In the genomic region with DNA sequence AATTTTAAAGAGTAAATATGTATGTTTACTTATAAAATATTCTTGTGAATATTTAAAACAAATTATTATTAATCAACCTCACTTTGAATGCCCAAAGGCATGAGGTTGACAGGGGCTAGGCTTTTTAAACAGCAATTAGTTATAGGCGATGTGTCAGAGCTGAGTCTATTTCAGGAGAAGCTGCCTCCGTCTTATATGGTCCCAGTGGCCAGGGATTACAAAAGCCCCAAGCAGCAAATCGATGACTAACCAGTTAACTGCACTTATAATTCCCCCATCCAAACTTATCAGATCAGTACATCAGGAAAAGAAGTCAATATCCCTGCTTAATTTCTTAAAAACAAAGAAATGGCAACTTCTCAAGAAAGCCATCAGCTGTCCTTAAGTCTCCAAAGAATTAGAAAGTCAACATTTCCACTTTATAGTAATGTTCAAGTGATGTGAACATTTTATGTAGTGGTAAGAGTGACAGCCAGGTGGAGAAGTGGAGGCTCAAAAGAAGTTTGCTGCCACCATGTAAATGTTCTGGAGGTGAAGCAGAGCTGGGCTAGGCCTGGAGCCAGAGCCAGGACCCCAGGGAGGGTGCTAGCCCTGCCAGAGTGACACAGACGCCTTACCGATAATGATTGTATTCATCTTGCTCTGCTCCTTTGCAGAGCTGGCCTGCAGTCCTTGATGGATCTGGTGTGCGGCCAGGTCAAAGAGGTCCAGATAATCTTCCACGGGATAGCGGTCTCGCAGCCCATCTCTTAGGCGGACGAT, we compare ENCODE assay signal across 20 cellular contexts. TPM values are rescaled to one million over a fixed set of nuclear protein-coding genes. Genes with fewer than 3 reads are reported as not detected.
DNase-seq lines count a peak whose midpoint lies in the region; ATAC-seq and TF ChIP-seq lines count a peak whose summit lies in the region.
"Had no signal": no experiment of that assay in that cellular context is flagged by ENCODE, and none has a peak within 500 bp of the region (broad histone marks: within the 10 kb centered on the region; RNA-seq: fewer than 3 reads in every experiment).

No MANE protein-coding gene starts in this region.

- no peak for TF ChIP-seq POLR2A in gastroesophageal sphincter (IDR thresholded peaks at IDR 0.05)

- TF ChIP-seq CTCF in gastroesophageal sphincter (IDR thresholded peaks at IDR 0.05) = no peak
- no peak for TF ChIP-seq CTCF in mucosa of descending colon (IDR thresholded peaks at IDR 0.05)

- H3K4ac ChIP-seq in mesendoderm (ENCODE audit: low read depth, low read length) = no peak overlapping the region

- H3K9ac ChIP-seq in adipocyte (ENCODE audit: low read length) (no peak overlapping the region), mesendoderm (ENCODE audit: low read length) (no peak overlapping the region)

- H3K36me3 ChIP-seq in adipocyte (ENCODE audit: control insufficient read depth, insufficient read depth, low read length, severe bottlenecking) (peaks cover 8% of the 10 kb centered on the region), gastroesophageal sphincter (peaks cover 0 to 41% of the 10 kb centered on the region in 2 donors), mesendoderm (ENCODE audit: control insufficient read depth, insufficient read depth, low read length) (no peaks in the 10 kb centered on the region), mucosa of descending colon (ENCODE audit: low read depth) (no peaks in the 10 kb centered on the region)
- H3K36me3 ChIP-seq: HAP-1, uterus had no signal

- no peak overlapping the region for H3K56ac ChIP-seq in mesendoderm (ENCODE audit: low read length)

- H3K27ac ChIP-seq in gastroesophageal sphincter (peak overlapping the region in 3 of 4 donors; percentile 70 to 79 (median 77)), mesendoderm (ENCODE audit: low read depth, low read length) (no peak overlapping the region)
- H3K27ac ChIP-seq: uterus had no signal

- H2BK120ac ChIP-seq in mesendoderm (ENCODE audit: low read depth, low read length) = no peak overlapping the region

- peaks cover 10% of the 10 kb centered on the region for H3K4me1 ChIP-seq in adipocyte (ENCODE audit: control insufficient read depth, insufficient read depth, low read length)
- peaks cover 0 to 84% (median 10%) of the 10 kb centered on the region in 3 donors for H3K4me1 ChIP-seq in gastroesophageal sphincter
- H3K4me1 ChIP-seq in mesendoderm (ENCODE audit: control insufficient read depth, low read depth, low read length) = no peaks in the 10 kb centered on the region
- H3K4me1 ChIP-seq in mucosa of descending colon (ENCODE audit: low read depth) = no peaks in the 10 kb centered on the region
- H3K4me1 ChIP-seq: HAP-1, uterus had no signal

- no peak overlapping the region for H3K4me2 ChIP-seq in mesendoderm (ENCODE audit: low read length)

- no peak for ATAC-seq in gastroesophageal sphincter
- ATAC-seq in mucosa of descending colon = no peak
- ATAC-seq in GM18502 (IDR thresholded peaks at IDR 0.05; ENCODE audit: poor library complexity, unreplicated experiment) = no peak

- H3K23ac ChIP-seq in mesendoderm (ENCODE audit: low read length) = no peak overlapping the region

- H3K27me3 ChIP-seq in adipocyte (replicated peaks; ENCODE audit: control insufficient read depth, insufficient read depth, low read length) = no peaks in the 10 kb centered on the region
- no peaks in the 10 kb centered on the region for H3K27me3 ChIP-seq in gastroesophageal sphincter
- no peaks in the 10 kb centered on the region for H3K27me3 ChIP-seq in mesendoderm (ENCODE audit: insufficient read depth, low read length, poor library complexity)
- H3K27me3 ChIP-seq: uterus had no signal

- H3K4me3 ChIP-seq in adipocyte (ENCODE audit: low read length) (no peak overlapping the region), gastroesophageal sphincter (no peak overlapping the region), mesendoderm (ENCODE audit: low read length) (no peak overlapping the region), mucosa of descending colon (no peak overlapping the region)
- H3K4me3 ChIP-seq: HAP-1, uterus had no signal

- H4K8ac ChIP-seq in mesendoderm (ENCODE audit: low read depth, low read length) = no peak overlapping the region

- H3K9me3 ChIP-seq in adipocyte (ENCODE audit: control insufficient read depth, low read length) (no peaks in the 10 kb centered on the region), gastroesophageal sphincter (no peaks in the 10 kb centered on the region), mucosa of descending colon (no peaks in the 10 kb centered on the region)
- H3K9me3 ChIP-seq: HAP-1, uterus had no signal

- H2AK5ac ChIP-seq in mesendoderm (ENCODE audit: low read length) = no peak overlapping the region

- no peak overlapping the region for H2BK5ac ChIP-seq in mesendoderm (ENCODE audit: low read length)

- intact Hi-C loops in mucosa of descending colon (cut with DNase I, micrococcal nuclease) (no loop called here), posterior vena cava (cut with DNase I) (no loop called here)

- TF ChIP-seq EP300 in gastroesophageal sphincter (IDR thresholded peaks at IDR 0.05) = no peak

- H2BK15ac ChIP-seq in mesendoderm (replicated peaks; ENCODE audit: low read depth) = no peak overlapping the region

- peak; percentile 57 for DNase-seq in AG08396 (ENCODE audit: low spot score)
- peak; percentile 24 for DNase-seq in EH (ENCODE audit: low read depth)
- DNase-seq in adipocyte (ENCODE audit: low read depth) = peak; percentile 12
- no peak for DNase-seq in mesendoderm
- DNase-seq in mucosa of descending colon = no peak
- no peak for DNase-seq in posterior vena cava (ENCODE audit: low spot score)
- DNase-seq: ACHN; foreskin melanocyte; hippocampal formation; Kasumi-1; NCI-H1436; NCI-H524 treated with DMSO at 0.1 percent for 48 hours; nucleus accumbens; retina; stimulated activated CD4-positive, alpha-beta T cell treated with anti-CD3 and anti-CD28 coated beads, Interleukin-12 subunit alpha, Interleukin-12 subunit beta, amount 100 ng/mL, for 4 hours; uterus had no signal

- no peak overlapping the region for H3K18ac ChIP-seq in mesendoderm (ENCODE audit: low read length)

- no peak overlapping the region for H4K5ac ChIP-seq in mesendoderm (ENCODE audit: low read length)

- no peaks in the 10 kb centered on the region for H3K79me1 ChIP-seq in mesendoderm (ENCODE audit: low read length)

- WGBS in gastroesophageal sphincter (ENCODE audit: low coverage in 1 of 2), 2 donors = 36 to 42% methylated on average over 3 to 4 of the region's 11 CpGs
- WGBS in mesendoderm (ENCODE audit: extremely low coverage, insufficient coverage, low lambda C conversion rate) = no CpG with 5 or more reads among the region's 11 CpGs

- H3K79me2 ChIP-seq in mesendoderm (ENCODE audit: control insufficient read depth, insufficient read depth, low read length) = no peaks in the 10 kb centered on the region

RNA-seq across cellular contexts. Expression of gene CHST15, which starts 51.5 kb away (rescaled TPM):
- 10 to 100 TPM; 63.5 to 87.5 (median 74.3) TPM for total RNA-seq in gastroesophageal sphincter
- 12.6 TPM for polyA plus RNA-seq in mesendoderm (2013, experiment 1 of 2)
- polyA plus RNA-seq in mesendoderm (2013, experiment 2 of 2) = 12.3 TPM
- 10 to 100 TPM in 2 of 3 donors, 1 to 10 TPM in 1; 4.8 to 64.5 (median 10.8) TPM for total RNA-seq in mucosa of descending colon
- total RNA-seq in posterior vena cava = 10 to 100 TPM; 25.8 to 30.1 TPM
- total RNA-seq: activated CD8-positive, alpha-beta memory T cell treated with anti-CD3 and anti-CD28 coated beads for 36 hours had no signal

Comparison
In these comparisons a context has a peak if more than half of its experiments do, and no peak if none do; other contexts are left out.
1. DNase-seq: peak in AG08396 (single experiment), EH (single experiment) and adipocyte (single experiment); none in mesendoderm (single experiment), mucosa of descending colon (0 of 3) and posterior vena cava (single experiment).